1 cellular context compared by ENCODE assay signal in the genomic region with DNA sequence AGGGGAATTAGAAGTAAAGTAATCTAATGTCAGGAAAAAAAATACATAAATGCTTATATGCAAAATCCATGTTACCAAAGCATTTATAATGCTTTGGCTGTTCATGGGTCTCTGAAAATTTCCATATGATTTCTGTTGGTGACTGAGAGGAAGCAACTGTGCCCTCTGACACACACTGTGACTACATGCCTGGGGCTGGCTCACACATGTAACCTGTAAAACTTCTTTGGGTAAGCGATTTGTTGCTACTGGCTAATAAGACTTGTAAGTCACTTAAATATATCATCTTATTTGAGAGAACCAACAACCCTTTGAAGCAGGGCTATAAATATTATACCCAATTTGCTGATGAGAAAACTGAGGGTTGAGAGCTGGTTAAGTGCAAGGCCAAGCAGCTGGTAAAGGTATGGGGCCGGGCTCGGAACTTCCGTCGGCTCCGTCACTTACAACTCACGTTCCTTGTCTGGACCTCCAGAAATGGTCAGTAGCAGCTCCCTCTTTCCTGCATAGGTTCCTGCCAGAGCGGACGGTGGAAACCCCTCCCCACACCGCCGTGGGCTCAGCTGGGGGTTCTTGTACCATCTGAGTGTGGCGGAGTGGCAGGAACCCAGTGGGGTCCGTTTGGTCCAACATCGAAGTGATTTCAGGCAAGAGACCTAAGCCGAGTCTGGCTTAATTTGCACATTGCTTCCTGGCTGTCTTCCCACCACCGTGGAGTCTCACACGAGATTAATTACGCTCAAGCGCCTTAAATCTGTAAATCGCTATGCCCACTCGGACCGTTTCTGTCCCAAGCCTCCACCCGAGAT.
TF ChIP-seq lines count a peak whose summit lies in the region.

No MANE protein-coding gene starts in this region.

TF ChIP-seq in HCT116, 20 proteins besides CTCF, POLR2A, EP300 and RAD21 (continued from another document):
- no peak for TF ChIP-seq SRF (IDR thresholded peaks at IDR 0.05; ENCODE audit: low read depth)
- no peak for TF ChIP-seq YY1 (IDR thresholded peaks at IDR 0.05; ENCODE audit: extremely low read depth, insufficient replicate concordance, low read depth, low read length)
- TF ChIP-seq SIN3A (IDR thresholded peaks at IDR 0.05; ENCODE audit: low read depth), result no peak
- no peak for TF ChIP-seq SP1 (IDR thresholded peaks at IDR 0.05; ENCODE audit: low read depth)
- TF ChIP-seq EZH2 (IDR thresholded peaks at IDR 0.05), result no peak
